Comparison of ENCODE assay signal across 1 cellular context in the genomic region with DNA sequence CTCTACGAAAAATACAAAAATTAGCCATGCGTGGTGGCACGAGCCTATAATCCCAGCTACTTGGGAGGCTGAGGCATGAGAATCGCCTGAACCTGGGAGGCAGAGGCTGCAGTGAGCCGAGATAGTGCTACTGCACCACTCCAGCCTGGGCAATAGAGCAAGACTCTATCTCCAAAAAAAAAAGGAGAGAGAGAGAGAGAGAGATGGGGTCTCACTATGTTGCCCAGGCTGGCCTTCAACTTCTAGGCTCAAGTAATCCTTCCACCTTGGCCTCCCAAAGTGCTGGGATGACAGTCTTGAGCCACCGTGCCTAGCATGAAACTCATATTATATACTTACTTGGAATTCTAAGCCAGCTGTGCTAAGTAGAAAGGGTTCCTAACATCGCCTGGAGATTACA.
TF ChIP-seq lines count a peak whose summit lies in the region.

No MANE protein-coding gene starts in this region.

TF ChIP-seq in HepG2, 621 proteins besides CTCF, POLR2A, EP300 and RAD21:
- TF ChIP-seq TOPORS (CRISPR knock-in tag; IDR thresholded peaks at IDR 0.05) (no peak), ZNF121 (CRISPR knock-in tag; IDR thresholded peaks at IDR 0.05) (peak; percentile 54)
- TF ChIP-seq, protein P1, sequence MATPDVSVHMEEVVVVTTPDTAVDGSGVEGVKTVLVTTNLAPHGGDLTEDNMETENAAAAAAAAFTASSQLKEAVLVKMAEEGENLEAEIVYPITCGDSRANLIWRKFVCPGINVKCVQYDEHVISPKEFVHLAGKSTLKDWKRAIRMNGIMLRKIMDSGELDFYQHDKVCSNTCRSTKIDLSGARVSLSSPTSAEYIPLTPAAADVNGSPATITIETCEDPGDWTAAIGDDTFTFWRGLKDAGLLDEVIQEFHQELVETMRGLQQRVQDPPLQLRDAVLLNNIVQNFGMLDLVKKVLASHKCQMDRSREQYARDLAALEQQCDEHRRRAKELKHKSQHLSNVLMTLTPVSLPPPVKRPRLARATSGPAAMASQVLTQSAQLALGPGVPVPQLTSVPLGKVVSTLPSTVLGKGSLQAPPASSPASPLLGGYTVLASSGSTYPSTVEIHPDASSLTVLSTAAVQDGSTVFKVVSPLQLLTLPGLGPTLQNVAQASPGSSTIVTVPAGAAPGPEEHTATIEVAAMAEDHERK (CRISPR knock-in tag; IDR thresholded peaks at IDR 0.05; ENCODE audit: low read depth) = no peak
